In the genomic region with DNA sequence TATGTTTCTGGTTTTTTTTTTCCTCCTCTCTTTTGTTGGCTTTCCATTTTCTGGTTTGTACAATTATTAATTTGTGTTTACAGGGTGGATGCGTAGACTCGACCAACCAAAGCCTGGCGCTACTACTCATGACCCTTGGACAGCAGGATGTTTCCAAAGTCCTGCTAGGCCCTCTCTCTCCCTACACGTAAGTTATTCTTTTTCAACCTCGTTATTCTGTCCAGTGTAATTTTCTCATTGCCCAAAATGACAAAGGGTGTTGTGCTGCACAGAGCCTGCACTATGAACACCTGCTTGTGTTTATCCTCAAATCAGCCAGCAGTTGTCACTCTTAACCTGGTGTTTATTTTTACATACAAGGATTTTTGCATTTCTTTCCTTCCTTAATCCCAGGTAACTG, we compare ENCODE assay signal across 17 cellular contexts. TPM values are rescaled to one million over a fixed set of nuclear protein-coding genes. Genes with fewer than 3 reads are reported as not detected.
DNase-seq lines count a peak whose midpoint lies in the region; ATAC-seq, FAIRE-seq and TF ChIP-seq lines count a peak whose summit lies in the region.
"Had no signal": no experiment of that assay in that cellular context is flagged by ENCODE, and none has a peak within 500 bp of the region (broad histone marks: within the 10 kb centered on the region; RNA-seq: fewer than 3 reads in every experiment).

No MANE protein-coding gene starts in this region.

- no peak overlapping the region for H3K27ac ChIP-seq in neural cell (ENCODE audit: low read length)
- H3K27ac ChIP-seq: cardiac muscle cell, prostate gland, stomach had no signal

- H3K4me1 ChIP-seq in Loucy (ENCODE audit: insufficient read depth, low read length, poor library complexity, severe bottlenecking) = peaks cover 4% of the 10 kb centered on the region
- H3K4me1 ChIP-seq: prostate gland, stomach had no signal

- DNase-seq in GM12864 (ENCODE audit: low read depth) (no peak), bronchial epithelial cell (ENCODE audit: low read depth) (no peak), cerebellar nuclear complex (lab: John Stamatoyannopoulos, UW) (no peak)
- DNase-seq in naive thymus-derived CD8-positive, alpha-beta T cell = no peak
- DNase-seq: activated CD4-positive, alpha-beta T cell treated with anti-CD3 and anti-CD28 coated beads, Interleukin-2, amount 50 U/mL, for 4 hours; activated T-cell treated with anti-CD3 and anti-CD28 coated beads, Interleukin-2, amount 50 U/mL, for 48 hours; NCI-H446; stomach had no signal

- H3K4me1 Mint-ChIP-seq in naive thymus-derived CD8-positive, alpha-beta T cell = peaks cover 0 to 13% (median 2%) of the 10 kb centered on the region in 4 donors
- H3K4me1 Mint-ChIP-seq: B cell had no signal

- H3K9me2 ChIP-seq in Loucy (replicated peaks; ENCODE audit: low read depth, low read length) (no peaks in the 10 kb centered on the region), neural cell (ENCODE audit: insufficient read depth, low read length) (no peaks in the 10 kb centered on the region)

- no peak overlapping the region for H3K4me2 ChIP-seq in Loucy (ENCODE audit: low read depth, low read length, poor library complexity, severe bottlenecking)
- no peak overlapping the region for H3K4me2 ChIP-seq in neural cell (ENCODE audit: low read length)

- H3K36me3 ChIP-seq in Loucy (ENCODE audit: insufficient read depth, low read length) (peaks cover 62% of the 10 kb centered on the region), bronchial epithelial cell (ENCODE audit: control insufficient read depth, insufficient read depth, low read length) (peaks cover 20% of the 10 kb centered on the region), neural cell (ENCODE audit: insufficient read depth, low read length) (no peaks in the 10 kb centered on the region)
- H3K36me3 ChIP-seq: prostate gland had no signal

- H3K79me2 ChIP-seq in Loucy (ENCODE audit: insufficient read depth, low read length) (no peaks in the 10 kb centered on the region), neural cell (replicated peaks; ENCODE audit: insufficient read depth, low read length) (no peaks in the 10 kb centered on the region)

- H3K4me3 ChIP-seq in GM12864 (ENCODE audit: low read depth, low read length) (no peak overlapping the region), Loucy (ENCODE audit: low read length, poor library complexity, severe bottlenecking) (no peak overlapping the region), bronchial epithelial cell (ENCODE audit: low read depth, low read length) (no peak overlapping the region), neural cell (ENCODE audit: low read length) (no peak overlapping the region)
- H3K4me3 ChIP-seq: cardiac muscle cell, prostate gland, stomach had no signal

- H3F3A ChIP-seq in Loucy (ENCODE audit: low read depth) (no peaks in the 10 kb centered on the region), neural cell (ENCODE audit: insufficient read depth, low read length, poor library complexity, severe bottlenecking) (no peaks in the 10 kb centered on the region)

- POLR2A ChIA-PET in naive thymus-derived CD8-positive, alpha-beta T cell (lab: Charles Lee) = no interaction called here

- TF ChIP-seq EP300 in neural cell (conservative IDR thresholded peaks at IDR 0.05; ENCODE audit: poor library complexity, severe bottlenecking) = no peak

- H3K9me3 Mint-ChIP-seq in naive thymus-derived CD8-positive, alpha-beta T cell = no peaks in the 10 kb centered on the region
- H3K9me3 Mint-ChIP-seq: natural killer cell treated with Interleukin-12 subunit alpha and Interleukin-12 subunit beta and Interleukin-15 and Interleukin-18, amount 100 ng/mL, for 72 hours had no signal

- H3K27ac Mint-ChIP-seq in naive thymus-derived CD8-positive, alpha-beta T cell = no peak overlapping the region
- H3K27ac Mint-ChIP-seq: B cell; natural killer cell treated with Interleukin-12 subunit alpha and Interleukin-12 subunit beta and Interleukin-15 and Interleukin-18, amount 100 ng/mL, for 72 hours had no signal

- H3K27me3 ChIP-seq in Loucy (ENCODE audit: insufficient read depth, low read length, poor library complexity, severe bottlenecking) (no peaks in the 10 kb centered on the region), bronchial epithelial cell (ENCODE audit: control insufficient read depth, insufficient read depth, low read length) (no peaks in the 10 kb centered on the region), neural cell (ENCODE audit: insufficient read depth, low read depth, low read length) (no peaks in the 10 kb centered on the region)
- H3K27me3 ChIP-seq: cardiac muscle cell, stomach had no signal

- H3K9ac ChIP-seq in Loucy (ENCODE audit: low read depth, low read length, poor library complexity, severe bottlenecking) (no peak overlapping the region), neural cell (ENCODE audit: low read length) (no peak overlapping the region)

- peaks cover 6 to 26% (median 24%) of the 10 kb centered on the region in 3 donors for H3K36me3 Mint-ChIP-seq in naive thymus-derived CD8-positive, alpha-beta T cell

- peak; percentile 53 for TF ChIP-seq RAD21 in neural cell (conservative IDR thresholded peaks at IDR 0.05)

- H2AFZ ChIP-seq in Loucy (ENCODE audit: low read length) (no peak overlapping the region), neural cell (ENCODE audit: low read depth, low read length) (no peak overlapping the region)

- H4K20me1 ChIP-seq in Loucy (ENCODE audit: insufficient read depth, low read length, poor library complexity, severe bottlenecking) (no peaks in the 10 kb centered on the region), neural cell (ENCODE audit: insufficient read depth) (no peaks in the 10 kb centered on the region)

- H3K27me3 Mint-ChIP-seq in naive thymus-derived CD8-positive, alpha-beta T cell = no peaks in the 10 kb centered on the region
- H3K27me3 Mint-ChIP-seq: B cell; natural killer cell treated with Interleukin-12 subunit alpha and Interleukin-12 subunit beta and Interleukin-15 and Interleukin-18, amount 100 ng/mL, for 72 hours had no signal

- ATAC-seq in GM19324 (IDR thresholded peaks at IDR 0.05; ENCODE audit: low FRiP score, unreplicated experiment) = no peak
- no peak for ATAC-seq in naive thymus-derived CD8-positive, alpha-beta T cell
- ATAC-seq: natural killer cell treated with Interleukin-12 subunit alpha and Interleukin-12 subunit beta and Interleukin-15 and Interleukin-18, amount 100 ng/mL, for 72 hours; Panc1 had no signal

- peak; percentile 58 for FAIRE-seq in bronchial epithelial cell (lab: Jason Lieb, UNC)
- FAIRE-seq: endometrium had no signal

- H3K9me3 ChIP-seq in Loucy (ENCODE audit: insufficient read depth, low read depth, low read length) (no peaks in the 10 kb centered on the region), neural cell (ENCODE audit: low read length) (no peaks in the 10 kb centered on the region)
- H3K9me3 ChIP-seq: prostate gland, stomach had no signal

- TF ChIP-seq CTCF in GM12864 (IDR thresholded peaks at IDR 0.05; ENCODE audit: low read depth, low read length, missing control alignments) (peak; percentile 28), Loucy (conservative IDR thresholded peaks at IDR 0.05; ENCODE audit: low read length) (peak; percentile 38), bronchial epithelial cell (IDR thresholded peaks at IDR 0.05; ENCODE audit: insufficient read depth, low read length, severe bottlenecking) (peak; percentile 33), neural cell (IDR thresholded peaks at IDR 0.05; ENCODE audit: poor library complexity, severe bottlenecking) (peak; percentile 52)

- H3K4me3 Mint-ChIP-seq in naive thymus-derived CD8-positive, alpha-beta T cell = no peak overlapping the region
- H3K4me3 Mint-ChIP-seq: B cell had no signal

TF ChIP-seq in neural cell, 6 proteins besides CTCF, POLR2A, EP300 and RAD21:
- TF ChIP-seq, protein P1, sequence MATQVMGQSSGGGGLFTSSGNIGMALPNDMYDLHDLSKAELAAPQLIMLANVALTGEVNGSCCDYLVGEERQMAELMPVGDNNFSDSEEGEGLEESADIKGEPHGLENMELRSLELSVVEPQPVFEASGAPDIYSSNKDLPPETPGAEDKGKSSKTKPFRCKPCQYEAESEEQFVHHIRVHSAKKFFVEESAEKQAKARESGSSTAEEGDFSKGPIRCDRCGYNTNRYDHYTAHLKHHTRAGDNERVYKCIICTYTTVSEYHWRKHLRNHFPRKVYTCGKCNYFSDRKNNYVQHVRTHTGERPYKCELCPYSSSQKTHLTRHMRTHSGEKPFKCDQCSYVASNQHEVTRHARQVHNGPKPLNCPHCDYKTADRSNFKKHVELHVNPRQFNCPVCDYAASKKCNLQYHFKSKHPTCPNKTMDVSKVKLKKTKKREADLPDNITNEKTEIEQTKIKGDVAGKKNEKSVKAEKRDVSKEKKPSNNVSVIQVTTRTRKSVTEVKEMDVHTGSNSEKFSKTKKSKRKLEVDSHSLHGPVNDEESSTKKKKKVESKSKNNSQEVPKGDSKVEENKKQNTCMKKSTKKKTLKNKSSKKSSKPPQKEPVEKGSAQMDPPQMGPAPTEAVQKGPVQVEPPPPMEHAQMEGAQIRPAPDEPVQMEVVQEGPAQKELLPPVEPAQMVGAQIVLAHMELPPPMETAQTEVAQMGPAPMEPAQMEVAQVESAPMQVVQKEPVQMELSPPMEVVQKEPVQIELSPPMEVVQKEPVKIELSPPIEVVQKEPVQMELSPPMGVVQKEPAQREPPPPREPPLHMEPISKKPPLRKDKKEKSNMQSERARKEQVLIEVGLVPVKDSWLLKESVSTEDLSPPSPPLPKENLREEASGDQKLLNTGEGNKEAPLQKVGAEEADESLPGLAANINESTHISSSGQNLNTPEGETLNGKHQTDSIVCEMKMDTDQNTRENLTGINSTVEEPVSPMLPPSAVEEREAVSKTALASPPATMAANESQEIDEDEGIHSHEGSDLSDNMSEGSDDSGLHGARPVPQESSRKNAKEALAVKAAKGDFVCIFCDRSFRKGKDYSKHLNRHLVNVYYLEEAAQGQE (IDR thresholded peaks at IDR 0.05; ENCODE audit: borderline replicate concordance) = no peak
- no peak for TF ChIP-seq POLR2AphosphoS5 (IDR thresholded peaks at IDR 0.05)
- TF ChIP-seq TAF1 (IDR thresholded peaks at IDR 0.05; ENCODE audit: low read depth) = no peak
- TF ChIP-seq EZH2 (IDR thresholded peaks at IDR 0.05; ENCODE audit: borderline replicate concordance, insufficient read depth, low read length, poor library complexity, severe bottlenecking) = no peak
- TF ChIP-seq MXI1 (conservative IDR thresholded peaks at IDR 0.05; ENCODE audit: poor library complexity, severe bottlenecking) = no peak

RNA-seq across cellular contexts. Expression of gene RCL1, which starts 56.6 kb away (rescaled TPM):
- total RNA-seq in bronchial epithelial cell = 13.2 and 21.9 TPM in 2 replicates
- polyA plus RNA-seq in neural cell = 4.2 and 7.5 TPM in 2 replicates
- 10.9 and 13.6 TPM in 2 replicates for polyA minus RNA-seq in neural cell
- total RNA-seq in naive thymus-derived CD8-positive, alpha-beta T cell = 10 to 100 TPM; 26.1 to 28.3 TPM
- 10 to 100 TPM; 18.7 to 22.2 (median 20.2) TPM for polyA plus RNA-seq in naive thymus-derived CD8-positive, alpha-beta T cell
